In genomic region chr2:64054166-64054915, GRCh38 we compare ENCODE assay signal across 22 cellular contexts. TPM values are rescaled to one million over a fixed set of nuclear protein-coding genes. Genes with fewer than 3 reads are reported as not detected.
DNase-seq lines count a peak whose midpoint lies in the region; ATAC-seq, FAIRE-seq and TF ChIP-seq lines count a peak whose summit lies in the region.
"Had no signal": no experiment of that assay in that cellular context is flagged by ENCODE, and none has a peak within 500 bp of the region (broad histone marks: within the 10 kb centered on the region; RNA-seq: fewer than 3 reads in every experiment).

No MANE protein-coding gene starts in this region.

- TF ChIP-seq RAD21 in GM12878 (IDR thresholded peaks at IDR 0.05; ENCODE audit: insufficient read depth, low read depth, low read length), result no peak

- H4K20me1 ChIP-seq in DND-41 (ENCODE audit: insufficient read depth, low read length), result no peaks in the 10 kb centered on the region
- H4K20me1 ChIP-seq in GM12878 (ENCODE audit: control insufficient read depth, insufficient read depth), result no peaks in the 10 kb centered on the region

- H3K4me3 Mint-ChIP-seq in CD4-positive, alpha-beta T cell, result no peak overlapping the region
- H3K4me3 Mint-ChIP-seq: central memory CD8-positive, alpha-beta T cell; HFFc6; nephron; T-helper 17 cell had no signal

- no peak overlapping the region; the same call in 1 of the 2 replicates for H2AFZ ChIP-seq in DND-41 (ENCODE audit: low read depth, low read length)
- no peak overlapping the region for H2AFZ ChIP-seq in GM12878 (ENCODE audit: control insufficient read depth, low read depth, low read length)

- H3K36me3 ChIP-seq in DND-41 (ENCODE audit: insufficient read depth, low read length), result no peaks in the 10 kb centered on the region
- no peaks in the 10 kb centered on the region for H3K36me3 ChIP-seq in GM12878 (ENCODE audit: control insufficient read depth in 2 of 2, insufficient read depth in 2 of 2, low read length in 1 of 2)
- H3K36me3 ChIP-seq: prostate gland, thoracic aorta had no signal

- no peak for TF ChIP-seq POLR2A in GM12878 (IDR thresholded peaks at IDR 0.05; ENCODE audit: low read depth, low read length)

- H3K79me2 ChIP-seq in DND-41 (ENCODE audit: insufficient read depth, low read length), result no peaks in the 10 kb centered on the region
- no peaks in the 10 kb centered on the region for H3K79me2 ChIP-seq in GM12878 (ENCODE audit: control insufficient read depth, insufficient read depth, low read length)

- SMC1A ChIA-PET in GM12878 (lab: Charles Lee; ENCODE audit: uncharacterized antibody, unreplicated experiment), result interaction anchor here (0.5 to 11.0 kb wide), 21 partner anchors 9 to 469 kb away, joined by 3 to 333 read pairs (median 4); partner anchors contain the start of gene AFTPH

- H3K4me3 ChIP-seq in DND-41 (ENCODE audit: low read depth in 1 of 2, low read length in 2 of 2) (no peak overlapping the region), GM12878 (no peak overlapping the region)
- H3K4me3 ChIP-seq: prostate gland, smooth muscle cell, thoracic aorta had no signal

- FAIRE-seq in GM12878 (lab: Jason Lieb, UNC), result no peak
- FAIRE-seq: GM18507, islet of Langerhans had no signal

- ATAC-seq in DND-41 (ENCODE audit: insufficient read depth, low read depth) (peak; percentile 19; the same call in 1 of the 3 replicates), GM18498 (IDR thresholded peaks at IDR 0.05; ENCODE audit: unreplicated experiment) (peak; percentile 51), HG03439 (IDR thresholded peaks at IDR 0.05; ENCODE audit: unreplicated experiment) (peak; percentile 40), GM12878 (peak; percentile 32)
- no peak for ATAC-seq in CD4-positive, alpha-beta T cell (ENCODE audit: poor library complexity)

- 13% methylated on average over 4 of the region's 4 CpGs for WGBS in GM12878 (ENCODE audit: insufficient coverage, insufficient replicate concordance, low lambda C conversion rate, missing lambda C conversion rate)

- POLR2A ChIA-PET in GM12878 (lab: Charles Lee), result interaction anchor here (1.3 kb wide), 1 partner anchor 272 kb away, joined by 4 read pairs; no protein-coding TSS in a partner anchor
- POLR2A ChIA-PET in CD4-positive, alpha-beta T cell (lab: Charles Lee), result interaction anchor here (1.0 to 2.3 kb wide), 2 partner anchors 272 to 273 kb away, joined by 3 to 8 read pairs; no protein-coding TSS in a partner anchor

- H3K4me1 Mint-ChIP-seq in CD4-positive, alpha-beta T cell (ENCODE audit: low read depth), result peaks cover 50% of the 10 kb centered on the region

- no peak overlapping the region for H3K27ac ChIP-seq in DND-41 (ENCODE audit: low read length)
- no peak overlapping the region for H3K27ac ChIP-seq in GM12878 (ENCODE audit: control insufficient read depth, insufficient read depth)
- H3K27ac ChIP-seq in CD4-positive, alpha-beta T cell (ENCODE audit: low read depth, low read length), result no peak overlapping the region
- H3K27ac ChIP-seq: prostate gland, thoracic aorta had no signal

- H3K9me3 ChIP-seq in DND-41 (ENCODE audit: insufficient read depth, low read length, severe bottlenecking) (no peaks in the 10 kb centered on the region), GM12878 (replicated peaks; ENCODE audit: control insufficient read depth, insufficient read depth, low read length) (no peaks in the 10 kb centered on the region)
- no peaks in the 10 kb centered on the region for H3K9me3 ChIP-seq in CD4-positive, alpha-beta T cell (ENCODE audit: control insufficient read depth, low read length)
- H3K9me3 ChIP-seq: prostate gland, thoracic aorta had no signal

- RAD21 ChIA-PET in GM12878 (lab: Charles Lee; ENCODE audit: unreplicated experiment), result interaction anchor here (0.6 to 12.9 kb wide), 7 partner anchors 8 to 274 kb away, joined by 3 to 358 read pairs (median 5); no protein-coding TSS in a partner anchor

- no TSS peak for BruUV-seq in GM12878 (replicated peaks; lab: Mats Ljungman, UMichigan)

- intact Hi-C loops in GM12878 (cut with micrococcal nuclease; ENCODE audit: unreplicated experiment), result loop anchor here (5.0 kb wide), 1 partner anchor 38 kb away; no protein-coding TSS in a partner anchor
- intact Hi-C loops in CD4-positive, alpha-beta T cell (cut with DNase I, micrococcal nuclease), result loop anchor here in 1 of 2 experiments (5.0 kb wide), 2 partner anchors 88 to 813 kb away; partner anchors contain the start of gene PELI1

- no peak overlapping the region for H3K4me2 ChIP-seq in DND-41 (ENCODE audit: insufficient read depth, low read length)
- peak overlapping the region; percentile 74 for H3K4me2 ChIP-seq in GM12878 (ENCODE audit: control insufficient read depth, insufficient read depth)
- H3K4me2 ChIP-seq: smooth muscle cell had no signal

- in situ Hi-C loops in GM12878 (cut with MboI), result loop anchor here (5.0 kb wide), 2 partner anchors 273 to 433 kb away; no protein-coding TSS in a partner anchor

- H3K27me3 Mint-ChIP-seq in CD4-positive, alpha-beta T cell, result no peaks in the 10 kb centered on the region
- H3K27me3 Mint-ChIP-seq: central memory CD8-positive, alpha-beta T cell had no signal

- CTCF ChIA-PET in GM12878 (lab: Yijun Ruan, JAX), result interaction anchor here (0.7 to 14.1 kb wide), 15 partner anchors 9 to 433 kb away, joined by 3 to 420 read pairs (median 5); no protein-coding TSS in a partner anchor
- CTCF ChIA-PET in CD4-positive, alpha-beta T cell (lab: Charles Lee), result interaction anchor here (1.1 to 2.2 kb wide), 4 partner anchors 27 to 469 kb away, joined by 3 to 6 read pairs (median 4); no protein-coding TSS in a partner anchor

- H3K27ac Mint-ChIP-seq in CD4-positive, alpha-beta T cell, result no peak overlapping the region
- H3K27ac Mint-ChIP-seq: HFFc6, T-helper 17 cell had no signal

- no peaks in the 10 kb centered on the region for H3K27me3 ChIP-seq in DND-41 (ENCODE audit: insufficient read depth, low read length, poor library complexity)
- no peaks in the 10 kb centered on the region for H3K27me3 ChIP-seq in GM12878 (replicated peaks in 1 of 2; ENCODE audit: control insufficient read depth in 2 of 2, insufficient read depth in 2 of 2, low read length in 1 of 2)
- H3K27me3 ChIP-seq in CD4-positive, alpha-beta T cell (ENCODE audit: control insufficient read depth, insufficient read depth, low read length), result no peaks in the 10 kb centered on the region

- H3K9ac ChIP-seq in DND-41 (ENCODE audit: low read depth, low read length) (no peak overlapping the region), GM12878 (ENCODE audit: control insufficient read depth, insufficient read depth, low read length) (no peak overlapping the region)

- TF ChIP-seq CTCF in DND-41 (IDR thresholded peaks at IDR 0.05; ENCODE audit: borderline replicate concordance, extremely low read depth, low read length, poor library complexity, severe bottlenecking) (no peak), GM12878 (IDR thresholded peaks at IDR 0.05 in 2 of 3, conservative IDR thresholded peaks at IDR 0.05 in 1 of 3; ENCODE audit: control insufficient read depth in 2 of 3, extremely low read depth in 1 of 3, insufficient read depth in 1 of 3, low read depth in 3 of 3, low read length in 3 of 3) (no peak)
- no peak for TF ChIP-seq CTCF in CD4-positive, alpha-beta T cell (IDR thresholded peaks at IDR 0.05)

- no peaks in the 10 kb centered on the region for H3K9me3 Mint-ChIP-seq in CD4-positive, alpha-beta T cell
- H3K9me3 Mint-ChIP-seq: central memory CD8-positive, alpha-beta T cell; HFFc6; nephron had no signal

- TF ChIP-seq EP300 in GM12878 (IDR thresholded peaks at IDR 0.05; ENCODE audit: borderline replicate concordance in 1 of 2, control insufficient read depth in 1 of 2, low read depth in 2 of 2, low read length in 2 of 2), result no peak

- peaks cover 29% of the 10 kb centered on the region for H3K4me1 ChIP-seq in DND-41 (ENCODE audit: insufficient read depth, low read length)
- H3K4me1 ChIP-seq in GM12878 (ENCODE audit: control insufficient read depth, insufficient read depth, low read length), result peaks cover 25% of the 10 kb centered on the region
- H3K4me1 ChIP-seq: prostate gland had no signal

- no peaks in the 10 kb centered on the region for H3K36me3 Mint-ChIP-seq in CD4-positive, alpha-beta T cell (ENCODE audit: low read depth)

- DNase-seq in DND-41, result peak; percentile 19
- DNase-seq in GM12878 (ENCODE audit: low read depth, low spot score), result no peak
- no peak for DNase-seq in NCI-H748 (lab: John Stamatoyannopoulos, UW; ENCODE audit: unreplicated experiment)
- no peak for DNase-seq in CD4-positive, alpha-beta T cell
- DNase-seq in NCI-H1092 treated with DMSO at 0.1 percent for 48 hours (lab: John Stamatoyannopoulos, UW), result no peak
- DNase-seq: activated effector memory CD4-positive, alpha-beta T cell treated with Interleukin-2 at 50 U/mL for 16 hours; amygdala; Calu3; effector memory CD4-positive, alpha-beta T cell; HFFc6; NK-92 treated with Interleukin-12 subunit alpha and Interleukin-12 subunit beta, amount 100 ng/mL, for 24 hours; SHP77 treated with DMSO at 0.1 percent for 48 hours; T-helper 17 cell had no signal

TF ChIP-seq in GM12878, 131 proteins besides CTCF, POLR2A, EP300 and RAD21 (continues in another document):
- TF ChIP-seq SRF (IDR thresholded peaks at IDR 0.05; ENCODE audit: low read depth in 2 of 2, low read length in 2 of 2) (no peak), EED (IDR thresholded peaks at IDR 0.05; ENCODE audit: low read depth) (0 out of 2 replicates have a peak, but pooled peaks have one; percentile 34), NR2F1 (conservative IDR thresholded peaks at IDR 0.05) (0 out of 2 replicates have a peak, but pooled peaks have one; percentile 14), IKZF2 (IDR thresholded peaks at IDR 0.05) (0 out of 4 replicates have a peak, but pooled peaks of 1 of the 2 experiments have one; percentile 22), RUNX3 (IDR thresholded peaks at IDR 0.05; ENCODE audit: low read length) (peak; percentile 43; the same call in 1 of the 2 replicates), TARDBP (IDR thresholded peaks at IDR 0.05; ENCODE audit: borderline replicate concordance) (no peak)

RNA-seq across cellular contexts. Expression of gene VPS54, which starts 35.1 kb away (rescaled TPM):
- total RNA-seq in GM12878 (2013; cell fraction: nucleolus; rRNA removed), result 33.2 and 34.1 TPM in 2 replicates
- total RNA-seq in GM12878 (2014; rRNA removed) (11.7 and 14.8 TPM in 2 replicates), GM12878 (2014; rRNA removed; fragmentation: Illumina TruSeq; extraction: Trizol) (15.3 and 15.9 TPM in 2 replicates), GM12878 (2021) (9.5 and 9.7 TPM in 2 replicates)
- 4.0 TPM for polyA plus RNA-seq in GM12878 (2011; ENCODE audit: low read depth)
- polyA plus RNA-seq in GM12878 (2011; rRNA removed) (16.2 and 25.4 TPM in 2 replicates), GM12878 (2014; fragmentation: Illumina TruSeq; extraction: Trizol) (12.7 and 17.6 TPM in 2 replicates), GM12878 (2014; fragmentation: Nextera tagmentation; extraction: Ambion mirVana) (1 to 10 TPM; 3.3 to 7.0 TPM), GM12878 (2014; rRNA removed) (7.2 and 9.1 TPM in 2 replicates), GM12878 (2016; fragmentation: Nextera tagmentation; extraction: Ambion mirVana) (1 to 10 TPM; 1.6 to 6.4 TPM)
- 4.7 and 5.6 TPM in 2 replicates for polyA plus RNA-seq in GM12878 (2011; cell fraction: cytosol; rRNA removed)
- 9.1 and 11.8 TPM in 2 replicates for polyA plus RNA-seq in GM12878 (2011; cell fraction: nucleus; rRNA removed)
- 7.7 and 9.7 TPM in 2 replicates for polyA plus RNA-seq in GM12878 (2012)
- 13.4 and 19.7 TPM in 2 replicates for polyA minus RNA-seq in GM12878 (2011; rRNA and poly(A)+ RNA removed)
- 5.3 and 7.1 TPM in 2 replicates for polyA minus RNA-seq in GM12878 (2011; cell fraction: cytosol; rRNA and poly(A)+ RNA removed)
- polyA minus RNA-seq in GM12878 (2011; cell fraction: nucleus; rRNA and poly(A)+ RNA removed), result 9.6 and 13.0 TPM in 2 replicates
- 10 to 100 TPM in 1 of 2 experiments, 1 to 10 TPM in 1; 9.5 to 10.8 TPM for total RNA-seq in CD4-positive, alpha-beta T cell
